10 cellular contexts compared by ENCODE assay signal in genomic region chr1:112702067-112702395, GRCh38. TPM values are rescaled to one million over a fixed set of nuclear protein-coding genes. Genes with fewer than 3 reads are reported as not detected.
DNase-seq lines count a peak whose midpoint lies in the region; ATAC-seq, FAIRE-seq and TF ChIP-seq lines count a peak whose summit lies in the region.
"Had no signal": no experiment of that assay in that cellular context is flagged by ENCODE, and none has a peak within 500 bp of the region (broad histone marks: within the 10 kb centered on the region; RNA-seq: fewer than 3 reads in every experiment).

No MANE protein-coding gene starts in this region.

- peak overlapping the region; percentile 69 for H3K9ac ChIP-seq in astrocyte (ENCODE audit: low read length)
- H3K9ac ChIP-seq in mucosa of stomach (ENCODE audit: low read length) = peak overlapping the region; percentile 49

- H4K20me1 ChIP-seq in astrocyte (ENCODE audit: insufficient read depth, low read length) = peaks cover 40% of the 10 kb centered on the region

- WGBS in tibial nerve, 2 donors = 28 to 38% methylated on average over 3 of the region's 3 CpGs

- ATAC-seq in HG03095 (IDR thresholded peaks at IDR 0.05; ENCODE audit: unreplicated experiment) (no peak), HG02571 (IDR thresholded peaks at IDR 0.05; ENCODE audit: unreplicated experiment) (no peak), GM18498 (IDR thresholded peaks at IDR 0.05; ENCODE audit: unreplicated experiment) (no peak)
- ATAC-seq: pancreas had no signal

- H3K4me2 ChIP-seq in astrocyte (ENCODE audit: low read length) = peak overlapping the region; percentile 78

- H3K4me3 ChIP-seq in astrocyte (ENCODE audit: insufficient read depth, low read depth, low read length) = no peak overlapping the region
- H3K4me3 ChIP-seq in mucosa of stomach (ENCODE audit: low read length) = no peak overlapping the region
- H3K4me3 ChIP-seq in tibial nerve = no peak overlapping the region
- H3K4me3 ChIP-seq: pancreas had no signal

- H3K27me3 Mint-ChIP-seq in activated naive CD4-positive, alpha-beta T cell treated with anti-CD3 and anti-CD28 coated beads, Interleukin-2, amount 50 U/mL, for 24 hours = no peaks in the 10 kb centered on the region
- H3K27me3 Mint-ChIP-seq in astrocyte (ENCODE audit: low read depth, unreplicated experiment) = no peaks in the 10 kb centered on the region

- H3K27ac ChIP-seq in astrocyte (ENCODE audit: low read depth, low read length) (peak overlapping the region; percentile 3), tibial nerve (peak overlapping the region; percentile 81 to 100 (median 98))

- no peak for TF ChIP-seq POLR2A in tibial nerve (IDR thresholded peaks at IDR 0.05)

- no peak for TF ChIP-seq CTCF in astrocyte (IDR thresholded peaks at IDR 0.05; ENCODE audit: insufficient read depth, low read depth, low read length)
- TF ChIP-seq CTCF in tibial nerve (IDR thresholded peaks at IDR 0.05) = no peak

- TF ChIP-seq EP300 in tibial nerve (IDR thresholded peaks at IDR 0.05) = no peak

- H3K27me3 ChIP-seq in astrocyte (ENCODE audit: insufficient read depth, low read length) = no peaks in the 10 kb centered on the region
- H3K27me3 ChIP-seq in mucosa of stomach (ENCODE audit: control insufficient read depth, insufficient read depth, low read length) = no peaks in the 10 kb centered on the region
- H3K27me3 ChIP-seq in tibial nerve = no peaks in the 10 kb centered on the region
- H3K27me3 ChIP-seq: pancreas had no signal

- FAIRE-seq in astrocyte (lab: Jason Lieb, UNC) = no peak
- FAIRE-seq: pancreas had no signal

- no peaks in the 10 kb centered on the region for H3K9me3 ChIP-seq in astrocyte (ENCODE audit: insufficient read depth, low read depth, low read length)
- H3K9me3 ChIP-seq in mucosa of stomach (ENCODE audit: control insufficient read depth, low read length) = no peaks in the 10 kb centered on the region
- no peaks in the 10 kb centered on the region for H3K9me3 ChIP-seq in tibial nerve
- H3K9me3 ChIP-seq: pancreas had no signal

- no peak overlapping the region for H2AFZ ChIP-seq in astrocyte (ENCODE audit: low read depth, low read length)

- peaks cover 5% of the 10 kb centered on the region for H3K36me3 Mint-ChIP-seq in activated naive CD4-positive, alpha-beta T cell treated with anti-CD3 and anti-CD28 coated beads, Interleukin-2, amount 50 U/mL, for 24 hours
- peaks cover 20% of the 10 kb centered on the region for H3K36me3 Mint-ChIP-seq in astrocyte (ENCODE audit: low read depth, unreplicated experiment)

- peaks cover 60% of the 10 kb centered on the region for H3K4me1 Mint-ChIP-seq in activated naive CD4-positive, alpha-beta T cell treated with anti-CD3 and anti-CD28 coated beads, Interleukin-2, amount 50 U/mL, for 24 hours
- H3K4me1 Mint-ChIP-seq in astrocyte (ENCODE audit: low read depth, unreplicated experiment) = peaks cover 55% of the 10 kb centered on the region

- peaks cover 50% of the 10 kb centered on the region for H3K79me2 ChIP-seq in astrocyte (ENCODE audit: insufficient read depth, low read length)

- H3K36me3 ChIP-seq in astrocyte (ENCODE audit: insufficient read depth, low read length) = peaks cover 17% of the 10 kb centered on the region
- H3K36me3 ChIP-seq in mucosa of stomach (ENCODE audit: control insufficient read depth, insufficient read depth, low read length) = peaks cover 10% of the 10 kb centered on the region
- H3K36me3 ChIP-seq in tibial nerve = peaks cover 3 to 34% (median 5%) of the 10 kb centered on the region in 3 donors

- no peak for DNase-seq in activated naive CD4-positive, alpha-beta T cell treated with Interleukin-2 at 50 U/mL for 16 hours
- no peak for DNase-seq in astrocyte (ENCODE audit: low read depth)
- no peak for DNase-seq in tibial nerve (ENCODE audit: low spot score in 2 of 2)
- DNase-seq: foreskin melanocyte had no signal

- peak overlapping the region; percentile 63 for H3K27ac Mint-ChIP-seq in activated naive CD4-positive, alpha-beta T cell treated with anti-CD3 and anti-CD28 coated beads, Interleukin-2, amount 50 U/mL, for 24 hours
- H3K27ac Mint-ChIP-seq in astrocyte (ENCODE audit: unreplicated experiment) = peak overlapping the region; percentile 96

- peak overlapping the region; percentile 41 for H3K4me3 Mint-ChIP-seq in activated naive CD4-positive, alpha-beta T cell treated with anti-CD3 and anti-CD28 coated beads, Interleukin-2, amount 50 U/mL, for 24 hours
- H3K4me3 Mint-ChIP-seq in astrocyte (ENCODE audit: unreplicated experiment) = peak overlapping the region; percentile 71

- H3K4me1 ChIP-seq in astrocyte (ENCODE audit: insufficient read depth, low read length) = peaks cover 59% of the 10 kb centered on the region
- H3K4me1 ChIP-seq in mucosa of stomach (ENCODE audit: control insufficient read depth, insufficient read depth, low read length) = peaks cover 80% of the 10 kb centered on the region
- H3K4me1 ChIP-seq in tibial nerve = peaks cover 0 to 83% (median 68%) of the 10 kb centered on the region in 4 donors

- H3K9me3 Mint-ChIP-seq in activated naive CD4-positive, alpha-beta T cell treated with anti-CD3 and anti-CD28 coated beads, Interleukin-2, amount 50 U/mL, for 24 hours = no peaks in the 10 kb centered on the region
- no peaks in the 10 kb centered on the region for H3K9me3 Mint-ChIP-seq in astrocyte (ENCODE audit: unreplicated experiment)

RNA-seq across cellular contexts. Expression of gene RHOC, which starts 4.9 kb away (rescaled TPM):
- 585 and 657 TPM in 2 replicates for total RNA-seq in astrocyte
- total RNA-seq in tibial nerve = 100 to 1,000 TPM; 225 to 297 (median 293) TPM

RNA-seq across cellular contexts. Expression of gene PPM1J, which starts 13.1 kb away (rescaled TPM):
- total RNA-seq in astrocyte (5.2 TPM in 2 replicates), tibial nerve (1 to 10 TPM in 3 of 4 donors, under 1 TPM in 1; 0.66 to 3.3 (median 1.8) TPM)

RNA-seq across cellular contexts. Expression of gene MOV10, which starts 27.6 kb away (rescaled TPM):
- 121 and 147 TPM in 2 replicates for total RNA-seq in astrocyte
- total RNA-seq in tibial nerve = 10 to 100 TPM; 30.6 to 69.9 (median 43.8) TPM
